ENCODE assay signal across 1 cellular context in the genomic region with DNA sequence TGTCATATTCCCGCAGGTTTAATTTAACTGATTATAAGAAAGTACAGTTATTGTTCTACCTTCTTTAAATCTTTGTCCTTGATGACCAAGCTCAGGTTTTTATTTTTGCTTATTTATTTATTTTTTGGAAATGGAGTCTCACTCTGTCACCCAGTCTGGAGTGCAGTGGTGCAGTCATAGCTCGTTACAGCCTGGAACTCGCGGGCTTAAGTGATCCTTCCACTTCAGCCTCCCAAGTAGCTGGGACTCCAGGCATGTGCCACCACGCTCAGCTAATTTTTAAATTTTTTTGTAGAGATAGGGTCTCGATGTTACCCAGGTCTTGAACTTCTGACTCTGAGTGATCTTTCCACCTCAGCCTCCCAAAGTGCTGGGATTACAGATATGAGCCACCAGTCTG.
TF ChIP-seq lines count a peak whose summit lies in the region.

No MANE protein-coding gene starts in this region.

TF ChIP-seq in GM12878, 131 proteins besides CTCF, POLR2A, EP300 and RAD21:
- TF ChIP-seq, protein P1, sequence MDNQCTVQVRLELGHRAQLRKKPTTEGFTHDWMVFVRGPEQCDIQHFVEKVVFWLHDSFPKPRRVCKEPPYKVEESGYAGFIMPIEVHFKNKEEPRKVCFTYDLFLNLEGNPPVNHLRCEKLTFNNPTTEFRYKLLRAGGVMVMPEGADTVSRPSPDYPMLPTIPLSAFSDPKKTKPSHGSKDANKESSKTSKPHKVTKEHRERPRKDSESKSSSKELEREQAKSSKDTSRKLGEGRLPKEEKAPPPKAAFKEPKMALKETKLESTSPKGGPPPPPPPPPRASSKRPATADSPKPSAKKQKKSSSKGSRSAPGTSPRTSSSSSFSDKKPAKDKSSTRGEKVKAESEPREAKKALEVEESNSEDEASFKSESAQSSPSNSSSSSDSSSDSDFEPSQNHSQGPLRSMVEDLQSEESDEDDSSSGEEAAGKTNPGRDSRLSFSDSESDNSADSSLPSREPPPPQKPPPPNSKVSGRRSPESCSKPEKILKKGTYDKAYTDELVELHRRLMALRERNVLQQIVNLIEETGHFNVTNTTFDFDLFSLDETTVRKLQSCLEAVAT (IDR thresholded peaks at IDR 0.05), result 0 out of 2 replicates have a peak, but pooled peaks have one; percentile 38
- no peak for TF ChIP-seq ATF7 (IDR thresholded peaks at IDR 0.05; ENCODE audit: low read depth)
TF ChIP-seq in GM12878: peak in this region for 1.
